Comparison of ENCODE assay signal across 31 cellular contexts in genomic region chr18:40470753-40471152, GRCh38.
"Had no signal": no experiment of that assay in that cellular context is flagged by ENCODE, and none has a peak within 500 bp of the region (broad histone marks: within the 10 kb centered on the region; RNA-seq: fewer than 3 reads in every experiment).

No MANE protein-coding gene starts in this region.

- H3K27ac ChIP-seq: ascending aorta, breast epithelium, cardiac muscle cell, esophagus muscularis mucosa, foreskin keratinocyte, gastrocnemius medialis, heart left ventricle had no signal

- DNase-seq: activated CD4-positive, alpha-beta memory T cell treated with anti-CD3 and anti-CD28 coated beads, Interleukin-2, amount 10 ng/mL, durations not matched to agents 7 days and 5 days; activated CD4-positive, alpha-beta T cell treated with anti-CD3 and anti-CD28 coated beads for 1 hour; activated CD4-positive, alpha-beta T cell treated with anti-CD3 and anti-CD28 coated beads for 4 hours; activated CD4-positive, alpha-beta T cell treated with anti-CD3 and anti-CD28 coated beads, Interleukin-2, amount 10 ng/mL, durations not matched to agents 7 days and 5 days; activated CD4-positive, alpha-beta T cell treated with anti-CD3 and anti-CD28 coated beads, Interleukin-2, amount 50 U/mL, for 4 hours; activated CD8-positive, alpha-beta memory T cell treated with anti-CD3 and anti-CD28 coated beads, Interleukin-2, amount 50 U/mL, for 48 hours; activated gamma-delta T cell; activated naive CD4-positive, alpha-beta T cell; activated naive CD4-positive, alpha-beta T cell treated with anti-CD3 and anti-CD28 coated beads, Interleukin-2, amount 10 ng/mL, durations not matched to agents 7 days and 5 days; activated naive CD8-positive, alpha-beta T cell treated with anti-CD3 and anti-CD28 coated beads, Interleukin-2, amount 10 ng/mL, durations not matched to agents 7 days and 5 days; activated T-cell treated with anti-CD3 and anti-CD28 coated beads for 4 hours; activated T-cell treated with anti-CD3 and anti-CD28 coated beads, Interleukin-2, amount 50 U/mL, for 24 hours; activated T-cell treated with anti-CD3 and anti-CD28 coated beads, Interleukin-2, amount 50 U/mL, for 72 hours; central memory CD4-positive, alpha-beta T cell; cortex of kidney; dermis blood vessel endothelial cell; effector CD4-positive, alpha-beta T cell; effector memory CD8-positive, alpha-beta T cell; erythroblast; foreskin keratinocyte; gastrocnemius medialis; glutamatergic neuron; heart left ventricle; T-helper 2 cell had no signal

- H3K27me3 Mint-ChIP-seq: activated CD4-positive, alpha-beta memory T cell treated with anti-CD3 and anti-CD28 coated beads, Interleukin-2, amount 10 ng/mL, durations not matched to agents 7 days and 5 days; activated CD4-positive, alpha-beta T cell treated with anti-CD3 and anti-CD28 coated beads, Interleukin-2, amount 10 ng/mL, durations not matched to agents 7 days and 5 days; activated naive CD4-positive, alpha-beta T cell treated with anti-CD3 and anti-CD28 coated beads, Interleukin-2, amount 10 ng/mL, durations not matched to agents 7 days and 5 days; activated naive CD8-positive, alpha-beta T cell treated with anti-CD3 and anti-CD28 coated beads, Interleukin-2, amount 10 ng/mL, durations not matched to agents 7 days and 5 days; activated T-cell treated with anti-CD3 and anti-CD28 coated beads, Interleukin-2, amount 50 U/mL, for 24 hours; effector memory CD8-positive, alpha-beta T cell had no signal

- H3K4me3 ChIP-seq: ascending aorta, breast epithelium, cardiac muscle cell, esophagus muscularis mucosa, gastrocnemius medialis, heart left ventricle had no signal

- H3K27ac Mint-ChIP-seq: activated CD4-positive, alpha-beta memory T cell treated with anti-CD3 and anti-CD28 coated beads, Interleukin-2, amount 10 ng/mL, durations not matched to agents 7 days and 5 days; activated CD4-positive, alpha-beta T cell treated with anti-CD3 and anti-CD28 coated beads, Interleukin-2, amount 10 ng/mL, durations not matched to agents 7 days and 5 days; activated naive CD4-positive, alpha-beta T cell treated with anti-CD3 and anti-CD28 coated beads, Interleukin-2, amount 10 ng/mL, durations not matched to agents 7 days and 5 days; activated naive CD8-positive, alpha-beta T cell treated with anti-CD3 and anti-CD28 coated beads, Interleukin-2, amount 10 ng/mL, durations not matched to agents 7 days and 5 days; activated T-cell treated with anti-CD3 and anti-CD28 coated beads, Interleukin-2, amount 50 U/mL, for 24 hours; activated T-cell treated with anti-CD3 and anti-CD28 coated beads, Interleukin-2, amount 50 U/mL, for 72 hours; effector memory CD8-positive, alpha-beta T cell; WTC11 had no signal

- H3K9me3 ChIP-seq: ascending aorta, breast epithelium, esophagus muscularis mucosa, gastrocnemius medialis had no signal

- H3K9me3 Mint-ChIP-seq: activated CD4-positive, alpha-beta T cell treated with anti-CD3 and anti-CD28 coated beads, Interleukin-2, amount 10 ng/mL, durations not matched to agents 7 days and 5 days; brain; WTC11 had no signal

- H3K36me3 Mint-ChIP-seq: activated naive CD4-positive, alpha-beta T cell treated with anti-CD3 and anti-CD28 coated beads, Interleukin-2, amount 10 ng/mL, durations not matched to agents 7 days and 5 days; activated naive CD4-positive, alpha-beta T cell treated with anti-CD3 and anti-CD28 coated beads, Interleukin-2, amount 50 U/mL, for 72 hours; activated naive CD8-positive, alpha-beta T cell treated with anti-CD3 and anti-CD28 coated beads, Interleukin-2, amount 10 ng/mL, durations not matched to agents 7 days and 5 days; brain; WTC11 had no signal

- H3K4me3 Mint-ChIP-seq: activated CD4-positive, alpha-beta memory T cell treated with anti-CD3 and anti-CD28 coated beads, Interleukin-2, amount 10 ng/mL, durations not matched to agents 7 days and 5 days; activated CD4-positive, alpha-beta T cell treated with anti-CD3 and anti-CD28 coated beads, Interleukin-2, amount 10 ng/mL, durations not matched to agents 7 days and 5 days; activated naive CD4-positive, alpha-beta T cell treated with anti-CD3 and anti-CD28 coated beads, Interleukin-2, amount 10 ng/mL, durations not matched to agents 7 days and 5 days; activated naive CD8-positive, alpha-beta T cell treated with anti-CD3 and anti-CD28 coated beads, Interleukin-2, amount 10 ng/mL, durations not matched to agents 7 days and 5 days; activated T-cell treated with anti-CD3 and anti-CD28 coated beads, Interleukin-2, amount 50 U/mL, for 24 hours; activated T-cell treated with anti-CD3 and anti-CD28 coated beads, Interleukin-2, amount 50 U/mL, for 72 hours; brain; effector memory CD8-positive, alpha-beta T cell; WTC11 had no signal

- H3K27me3 ChIP-seq: ascending aorta, breast epithelium, cardiac muscle cell, esophagus muscularis mucosa, foreskin keratinocyte, gastrocnemius medialis, heart left ventricle had no signal

- H3K36me3 ChIP-seq: ascending aorta, breast epithelium, cardiac muscle cell, esophagus muscularis mucosa, gastrocnemius medialis, heart left ventricle had no signal

- H3K4me1 Mint-ChIP-seq: activated CD4-positive, alpha-beta memory T cell treated with anti-CD3 and anti-CD28 coated beads, Interleukin-2, amount 10 ng/mL, durations not matched to agents 7 days and 5 days; activated CD4-positive, alpha-beta T cell treated with anti-CD3 and anti-CD28 coated beads, Interleukin-2, amount 10 ng/mL, durations not matched to agents 7 days and 5 days; activated naive CD4-positive, alpha-beta T cell treated with anti-CD3 and anti-CD28 coated beads, Interleukin-2, amount 10 ng/mL, durations not matched to agents 7 days and 5 days; activated naive CD8-positive, alpha-beta T cell treated with anti-CD3 and anti-CD28 coated beads, Interleukin-2, amount 10 ng/mL, durations not matched to agents 7 days and 5 days; brain had no signal

- H3K4me1 ChIP-seq: ascending aorta, breast epithelium, esophagus muscularis mucosa, foreskin keratinocyte, gastrocnemius medialis, heart left ventricle had no signal
